8 cellular contexts compared by ENCODE assay signal in genomic region chr2:11583840-11584529, GRCh38. TPM values are rescaled to one million over a fixed set of nuclear protein-coding genes. Genes with fewer than 3 reads are reported as not detected.
DNase-seq lines count a peak whose midpoint lies in the region; ATAC-seq and TF ChIP-seq lines count a peak whose summit lies in the region.

No MANE protein-coding gene starts in this region.

- peak; percentile 80 for TF ChIP-seq CTCF in GM10248 (IDR thresholded peaks at IDR 0.05; ENCODE audit: control extremely low read depth, extremely low read depth, low read depth, missing control alignments)
- TF ChIP-seq CTCF in right atrium auricular region (IDR thresholded peaks at IDR 0.05) = peak; percentile 64 to 87
- peak; percentile 7 to 57 (median 52) for TF ChIP-seq CTCF in sigmoid colon (IDR thresholded peaks at IDR 0.05)

- 39 to 51% methylated on average over 14 of the region's 14 CpGs for WGBS in sigmoid colon, 2 donors

- ATAC-seq in HG02840 (IDR thresholded peaks at IDR 0.05; ENCODE audit: low FRiP score, unreplicated experiment) = no peak

- intact Hi-C loops in sigmoid colon (cut with DNase I) = loop anchor here (5.0 kb wide), 1 partner anchor 452 kb away; a partner anchor contains a TSS

- H3K9me3 ChIP-seq in right atrium auricular region (no peaks in the 10 kb centered on the region), sigmoid colon (no peaks in the 10 kb centered on the region)

- H3K4me1 ChIP-seq in right atrium auricular region (peaks cover 0 to 11% of the 10 kb centered on the region in 2 donors), sigmoid colon (peaks cover 0 to 10% (median 0%) of the 10 kb centered on the region in 4 donors)

- POLR2A ChIA-PET in GM10248 (lab: Yijun Ruan, JAX) = no interaction called here

- TF ChIP-seq EP300 in sigmoid colon (IDR thresholded peaks at IDR 0.05) = no peak

- H3K36me3 ChIP-seq in H7 (replicated peaks; ENCODE audit: control insufficient read depth, insufficient read depth, low read length) (peaks cover 4% of the 10 kb centered on the region), right atrium auricular region (no peaks in the 10 kb centered on the region), sigmoid colon (no peaks in the 10 kb centered on the region)

- no peak for TF ChIP-seq POLR2A in sigmoid colon (IDR thresholded peaks at IDR 0.05)

- peak; percentile 87 for DNase-seq in GM10248 (ENCODE audit: extremely low spot score)
- peak; percentile 88 for DNase-seq in H7
- peak; percentile 83 for DNase-seq in M059J (ENCODE audit: low read depth)
- DNase-seq in SKM-1 treated with dmso at 0.1 percent for 144 hours (lab: John Stamatoyannopoulos, UW; ENCODE audit: unreplicated experiment) = peak; percentile 68
- peak; percentile 88 for DNase-seq in activated naive CD8-positive, alpha-beta T cell treated with anti-CD3 and anti-CD28 coated beads, Interleukin-2, amount 50 U/mL, for 16 hours (ENCODE audit: low read depth, low spot score)
- peak; percentile 71 for DNase-seq in right atrium auricular region (ENCODE audit: low spot score)
- DNase-seq in sigmoid colon = peak; percentile 86

- H3K27me3 ChIP-seq in H7 (ENCODE audit: control insufficient read depth, insufficient read depth, low read length) (no peaks in the 10 kb centered on the region), right atrium auricular region (no peaks in the 10 kb centered on the region), sigmoid colon (no peaks in the 10 kb centered on the region)

- H3K27ac ChIP-seq in right atrium auricular region = peak overlapping the region in 1 of 2 donors; percentile 32
- H3K27ac ChIP-seq in sigmoid colon = peak overlapping the region in 2 of 4 donors; percentile 20 to 54

- CTCF ChIA-PET in GM10248 (lab: Yijun Ruan, JAX) = interaction anchor here (0.6 to 10.5 kb wide), 50 partner anchors 11 to 752 kb away, joined by 3 to 207 read pairs (median 4); partner anchors contain the start of gene E2F6

- H3K4me3 ChIP-seq in H7 (ENCODE audit: insufficient read depth, low read depth, low read length) (no peak overlapping the region), right atrium auricular region (no peak overlapping the region), sigmoid colon (no peak overlapping the region)

RNA-seq across cellular contexts. Expression of gene GREB1, which starts 50.1 kb away (rescaled TPM):
- total RNA-seq in H7 (2014; rRNA removed; shearing (Covaris generic)) = 16.9 and 17.3 TPM in 2 replicates
- total RNA-seq in M059J (2014; rRNA removed; shearing (Covaris generic)) = 0.12 and 0.39 TPM in 2 replicates
- 1 to 10 TPM; 3.1 to 7.6 TPM for total RNA-seq in right atrium auricular region
- total RNA-seq in sigmoid colon = 1 to 10 TPM in 3 of 4 donors, under 1 TPM in 1; 0.71 to 2.5 (median 1.6) TPM
- under 1 TPM in 2 of 3 donors, not detected in 1; 0.28 to 0.46 TPM for polyA plus RNA-seq in sigmoid colon
